ENCODE assay signal across 27 cellular contexts in the genomic region with DNA sequence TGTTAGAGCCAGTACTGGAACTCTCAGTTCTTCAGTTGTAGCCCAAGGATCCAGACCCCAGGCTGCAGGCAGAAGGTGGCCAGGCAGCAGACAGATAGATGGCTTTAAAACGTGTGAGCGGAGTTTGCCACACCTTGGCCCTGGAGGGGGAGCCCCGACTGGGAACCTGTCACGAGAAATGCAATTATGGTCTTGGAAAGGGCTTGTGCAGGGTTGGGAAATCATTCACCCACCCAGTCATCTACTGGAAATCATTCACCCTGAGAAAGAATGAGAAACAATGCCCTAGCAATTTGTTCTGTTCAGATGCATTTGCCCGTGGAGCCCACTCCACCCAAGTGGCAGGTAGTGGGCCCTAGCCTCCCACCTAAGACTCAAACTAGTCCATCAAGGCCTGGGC.
"Had no signal": no experiment of that assay in that cellular context is flagged by ENCODE, and none has a peak within 500 bp of the region (broad histone marks: within the 10 kb centered on the region; RNA-seq: fewer than 3 reads in every experiment).

No MANE protein-coding gene starts in this region.

- ATAC-seq: naive thymus-derived CD8-positive, alpha-beta T cell; natural killer cell treated with Interleukin-12 subunit alpha and Interleukin-12 subunit beta and Interleukin-15 and Interleukin-18, amount 100 ng/mL, for 72 hours; pancreas; right cardiac atrium; sciatic nerve; stimulated activated memory B cell treated with anti-CD40 and anti-IgM and Interleukin-4, amounts not matched to agents 10 μg/mL and 1 μg/mL and 100 μg/mL, for 72 hours; stimulated activated naive CD8-positive, alpha-beta T cell treated with anti-CD3 and anti-CD28 coated beads, Interleukin-15, amount 100 ng/mL, for 72 hours; stimulated activated naive CD8-positive, alpha-beta T cell treated with anti-CD3 and anti-CD28 coated beads, Interleukin-15, Interleukin-2, amounts not matched to agents 100 U/mL and 50 U/mL, for 24 hours; upper lobe of right lung had no signal

- H3K4me3 ChIP-seq: pancreas, prostate gland, skin epidermis, smooth muscle cell, spleen, suprapubic skin, testis, tibial artery, transverse colon, upper lobe of right lung, uterus had no signal

- DNase-seq: naive thymus-derived CD8-positive, alpha-beta T cell; nephron progenitor cell; nucleus accumbens; pancreas; right cardiac atrium; spleen; stimulated activated CD4-positive, alpha-beta T cell treated with anti-CD3 and anti-CD28 coated beads, Interleukin-12 subunit alpha, Interleukin-12 subunit beta, amount 100 ng/mL, for 4 hours; stimulated activated CD4-positive, alpha-beta T cell treated with anti-CD3 and anti-CD28 coated beads, Interleukin-1b, Interleukin-23, amount 100 ng/mL, for 48 hours; stimulated activated CD4-positive, alpha-beta T cell treated with anti-CD3 and anti-CD28 coated beads, Interleukin-4, amount 100 ng/mL, for 1 hour; stimulated activated CD4-positive, alpha-beta T cell treated with anti-CD3 and anti-CD28 coated beads, Interleukin-4, amount 100 ng/mL, for 4 hours; stimulated activated CD8-positive, alpha-beta memory T cell treated with anti-CD3 and anti-CD28 coated beads, Interleukin-4, amount 100 ng/mL, for 48 hours; stimulated activated naive CD4-positive, alpha-beta T cell; stimulated activated naive CD8-positive, alpha-beta T cell treated with anti-CD3 and anti-CD28 coated beads, Interleukin-15, amount 100 ng/mL, for 72 hours; stimulated activated naive CD8-positive, alpha-beta T cell treated with anti-CD3 and anti-CD28 coated beads, Interleukin-15, Interleukin-2, amounts not matched to agents 100 U/mL and 50 U/mL, for 24 hours; substantia nigra; testis; tibial artery; transverse colon; upper lobe of right lung; uterus had no signal
